Comparison of ENCODE assay signal across 1 cellular context in genomic region chr20:44721785-44722054, GRCh38.
TF ChIP-seq lines count a peak whose summit lies in the region.

No MANE protein-coding gene starts in this region.

TF ChIP-seq in IMR-90, 13 proteins besides CTCF, POLR2A, EP300 and RAD21:
- no peak for TF ChIP-seq CEBPB (IDR thresholded peaks at IDR 0.05; ENCODE audit: low read depth, low read length)
